In the genomic region with DNA sequence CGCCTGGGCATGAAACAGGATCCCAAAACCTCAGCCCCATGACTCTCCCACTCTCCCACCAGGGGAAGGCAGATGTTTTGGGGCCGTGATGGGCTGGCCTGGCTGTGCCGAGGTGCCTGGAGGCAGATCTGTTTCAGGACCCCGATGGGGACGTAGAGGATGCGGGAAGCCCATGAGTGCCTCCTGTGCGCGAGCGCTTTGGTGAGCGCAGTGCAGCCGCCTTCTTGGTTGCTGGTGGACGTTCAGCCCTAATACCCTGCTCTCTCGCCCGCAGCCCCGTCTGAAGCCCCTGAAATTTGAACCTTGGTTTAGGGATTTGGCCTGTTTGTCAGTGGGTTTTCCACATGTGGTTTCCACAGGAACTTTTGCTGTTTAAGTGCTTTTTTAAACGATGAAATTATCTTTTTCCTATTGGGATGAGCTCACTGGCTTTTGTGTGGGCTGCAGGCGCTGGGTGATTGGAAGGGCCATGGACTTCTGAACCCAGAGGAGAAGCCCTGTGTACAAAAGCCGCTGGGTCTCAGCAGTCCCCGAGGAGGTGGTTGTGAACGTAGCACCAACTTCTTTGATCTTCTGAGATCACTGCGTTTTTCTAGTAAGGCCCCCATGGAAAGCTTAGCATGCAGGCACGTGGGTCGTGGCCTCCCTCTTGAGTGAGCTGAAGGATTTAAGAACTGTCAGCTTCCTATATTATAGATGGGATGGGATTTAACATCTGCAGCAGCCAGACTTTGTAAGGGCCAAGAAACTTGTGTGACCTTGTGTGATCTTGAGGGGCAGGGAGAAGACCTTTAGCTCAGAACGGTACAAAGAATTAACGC, we compare ENCODE assay signal across 1 cellular context.
TF ChIP-seq lines count a peak whose summit lies in the region.

No MANE protein-coding gene starts in this region.

TF ChIP-seq in K562, 482 proteins besides CTCF, POLR2A, EP300 and RAD21:
- 0 out of 2 replicates have a peak, but pooled peaks have one; percentile 12 for TF ChIP-seq PTRF (tag; IDR thresholded peaks at IDR 0.05)
- TF ChIP-seq ZNF766 (CRISPR knock-in tag; conservative IDR thresholded peaks at IDR 0.05) = 0 out of 2 replicates have a peak, but pooled peaks have one; percentile 3
